22 cellular contexts compared by ENCODE assay signal in genomic region chr17:66535611-66536010, GRCh38.
DNase-seq lines count a peak whose midpoint lies in the region; ATAC-seq, FAIRE-seq and TF ChIP-seq lines count a peak whose summit lies in the region.
"Had no signal": no experiment of that assay in that cellular context is flagged by ENCODE, and none has a peak within 500 bp of the region (broad histone marks: within the 10 kb centered on the region; RNA-seq: fewer than 3 reads in every experiment).

No MANE protein-coding gene starts in this region.

- H3K79me2 ChIP-seq in SU-DHL-6 (ENCODE audit: insufficient read depth, low read length) (peaks cover 70% of the 10 kb centered on the region), H1 (ENCODE audit: control insufficient read depth in 1 of 2, insufficient read depth in 2 of 2, low read length in 2 of 2) (no peaks in the 10 kb centered on the region)

- no peaks in the 10 kb centered on the region for H3K9me3 Mint-ChIP-seq in activated T-cell treated with anti-CD3 and anti-CD28 coated beads, Interleukin-2, amount 50 U/mL, for 72 hours
- no peaks in the 10 kb centered on the region for H3K9me3 Mint-ChIP-seq in stimulated activated naive CD8-positive, alpha-beta T cell treated with anti-CD3 and anti-CD28 coated beads, Interleukin-15, amount 100 ng/mL, for 72 hours
- H3K9me3 Mint-ChIP-seq: memory B cell; stimulated activated naive B cell treated with anti-CD40 and anti-IgM and Interleukin-4, amounts not matched to agents 10 μg/mL and 1 μg/mL and 100 μg/mL, for 72 hours had no signal

- H3K36me3 ChIP-seq in SU-DHL-6 (ENCODE audit: low read length) (no peaks in the 10 kb centered on the region), H1 (ENCODE audit: control insufficient read depth in 2 of 4, insufficient read depth in 4 of 4, low read length in 3 of 4) (no peaks in the 10 kb centered on the region)
- H3K36me3 ChIP-seq: HAP-1 had no signal

- peaks cover 0 to 8% of the 10 kb centered on the region in 2 donors for H3K36me3 Mint-ChIP-seq in activated T-cell treated with anti-CD3 and anti-CD28 coated beads, Interleukin-2, amount 50 U/mL, for 72 hours (ENCODE audit: insufficient read depth in 2 of 2)
- H3K36me3 Mint-ChIP-seq: memory B cell; stimulated activated naive B cell treated with anti-CD40 and anti-IgM and Interleukin-4, amounts not matched to agents 10 μg/mL and 1 μg/mL and 100 μg/mL, for 72 hours had no signal

- no peak overlapping the region for H2BK15ac ChIP-seq in H1 (ENCODE audit: low read length)

- peak overlapping the region; percentile 22 to 39 for H3K4me3 Mint-ChIP-seq in activated T-cell treated with anti-CD3 and anti-CD28 coated beads, Interleukin-2, amount 50 U/mL, for 72 hours
- H3K4me3 Mint-ChIP-seq in stimulated activated naive CD8-positive, alpha-beta T cell treated with anti-CD3 and anti-CD28 coated beads, Interleukin-15, amount 100 ng/mL, for 72 hours = peak overlapping the region; percentile 29 to 66
- H3K4me3 Mint-ChIP-seq: memory B cell; stimulated activated naive B cell treated with anti-CD40 and anti-IgM and Interleukin-4, amounts not matched to agents 10 μg/mL and 1 μg/mL and 100 μg/mL, for 72 hours had no signal

- H3K27me3 ChIP-seq in SU-DHL-6 (ENCODE audit: low read length) (no peaks in the 10 kb centered on the region), H1 (replicated peaks in 1 of 4; ENCODE audit: control insufficient read depth in 3 of 4, extremely low read depth in 1 of 4, insufficient read depth in 3 of 4, low read length in 3 of 4) (no peaks in the 10 kb centered on the region)
- H3K27me3 ChIP-seq: foreskin keratinocyte had no signal

- FAIRE-seq in H1 (lab: Jason Lieb, UNC) = no peak
- FAIRE-seq: bronchial epithelial cell, GM19239 had no signal

- H3K27ac ChIP-seq in SU-DHL-6 (ENCODE audit: low read depth, low read length) (peak overlapping the region; percentile 97), H1 (ENCODE audit: low read depth, low read length) (no peak overlapping the region)
- H3K27ac ChIP-seq: C4-2B, coronary artery, foreskin keratinocyte, VCaP had no signal

- no peak overlapping the region for H4K5ac ChIP-seq in H1 (ENCODE audit: insufficient read length, low read depth, low read length)

- H3K4me2 ChIP-seq in SU-DHL-6 (ENCODE audit: low read depth, low read length, poor library complexity, severe bottlenecking) (peak overlapping the region; percentile 98), H1 (ENCODE audit: insufficient read depth in 1 of 2, low read depth in 2 of 2, low read length in 2 of 2) (no peak overlapping the region)

- H4K91ac ChIP-seq in H1 (replicated peaks; ENCODE audit: insufficient read length, low read length) = no peak overlapping the region

- H2AK5ac ChIP-seq in H1 (ENCODE audit: low read depth, low read length) = no peak overlapping the region

- H3K23ac ChIP-seq in H1 (ENCODE audit: insufficient read length) = no peak overlapping the region

- H2BK12ac ChIP-seq in H1 (ENCODE audit: low read depth, low read length) = no peak overlapping the region

- CTCF ChIA-PET in H1 (lab: Charles Lee; ENCODE audit: partially characterized antibody) = interaction anchor here (1.1 kb wide), 1 partner anchor 17 kb away, joined by 3 read pairs; no protein-coding TSS in a partner anchor

- H3K18ac ChIP-seq in H1 (ENCODE audit: extremely low read depth, low read length) = no peak overlapping the region

- no peak for DNase-seq in activated T-cell treated with anti-CD3 and anti-CD28 coated beads, Interleukin-2, amount 50 U/mL, for 72 hours
- no peak for DNase-seq in activated T-cell treated with anti-CD3 and anti-CD28 coated beads, Interleukin-2, amount 50 U/mL, for 48 hours
- no peak for DNase-seq in H1 (ENCODE audit: low read depth in 1 of 2, low spot score in 2 of 2)
- DNase-seq in stimulated activated naive CD8-positive, alpha-beta T cell treated with anti-CD3 and anti-CD28 coated beads, Interleukin-15, amount 100 ng/mL, for 72 hours = no peak
- no peak for DNase-seq in SKM-1 (lab: John Stamatoyannopoulos, UW; ENCODE audit: unreplicated experiment)
- DNase-seq: amygdala; EL; foreskin keratinocyte; left colon; NCI-H510A treated with DMSO at 0.1 percent for 48 hours; stimulated activated CD4-positive, alpha-beta T cell treated with anti-CD3 and anti-CD28 coated beads, Interleukin-4, amount 100 ng/mL, for 1 hour; stimulated activated naive B cell treated with anti-CD40 and anti-IgM and Interleukin-4, amounts not matched to agents 10 μg/mL and 1 μg/mL and 100 μg/mL, for 72 hours had no signal

- peak overlapping the region; percentile 40; the same call in 1 of the 2 replicates for H4K8ac ChIP-seq in H1 (ENCODE audit: extremely low read depth, insufficient read depth, low read length)

- no peaks in the 10 kb centered on the region for H3K9me2 ChIP-seq in SU-DHL-6 (replicated peaks; ENCODE audit: insufficient read depth, low read length)

- no peak for TF ChIP-seq RAD21 in H1 (IDR thresholded peaks at IDR 0.05 in 1 of 2, conservative IDR thresholded peaks at IDR 0.05 in 1 of 2; ENCODE audit: low read depth in 2 of 2, low read length in 2 of 2)

- H3K79me1 ChIP-seq in H1 (ENCODE audit: low read depth, low read length) = no peaks in the 10 kb centered on the region

- no peak overlapping the region for H2BK120ac ChIP-seq in H1 (replicated peaks; ENCODE audit: low read depth, low read length)

- H3K4ac ChIP-seq in H1 (replicated peaks; ENCODE audit: insufficient read length, low read depth, low read length) = no peak overlapping the region

- no peak overlapping the region for H3K14ac ChIP-seq in H1 (ENCODE audit: insufficient read length)

- H3K9ac ChIP-seq in SU-DHL-6 (ENCODE audit: low read length) = peak overlapping the region; percentile 67
- no peak overlapping the region for H3K9ac ChIP-seq in H1 (replicated peaks in 1 of 4; ENCODE audit: extremely low read depth in 1 of 4, low read depth in 3 of 4, low read length in 3 of 4)

- H3K23me2 ChIP-seq in H1 (ENCODE audit: low read depth, low read length) = no peaks in the 10 kb centered on the region

- TF ChIP-seq CTCF in SU-DHL-6 (IDR thresholded peaks at IDR 0.05; ENCODE audit: insufficient read depth, low read length, poor library complexity, severe bottlenecking) (no peak), H1 (IDR thresholded peaks at IDR 0.05; ENCODE audit: control extremely low read depth in 1 of 3, insufficient read depth in 1 of 3, low read depth in 1 of 3, low read length in 3 of 3) (no peak)

- no peak overlapping the region for H2BK5ac ChIP-seq in H1 (ENCODE audit: low read depth, low read length)

- H2AFZ ChIP-seq in SU-DHL-6 (ENCODE audit: low read depth, low read length, severe bottlenecking) = no peak overlapping the region
- no peak overlapping the region for H2AFZ ChIP-seq in H1 (ENCODE audit: low read length)

- peak overlapping the region; percentile 1 for H3K4me3 ChIP-seq in SU-DHL-6 (ENCODE audit: insufficient read depth, low read length, poor library complexity, severe bottlenecking)
- H3K4me3 ChIP-seq in H1 (ENCODE audit: extremely low read depth in 1 of 4, insufficient read depth in 2 of 4, low read depth in 3 of 4, low read length in 4 of 4) = no peak overlapping the region
- H3K4me3 ChIP-seq: coronary artery, HAP-1 had no signal

- no peaks in the 10 kb centered on the region for H3K9me3 ChIP-seq in SU-DHL-6 (ENCODE audit: insufficient read depth, low read length)
- no peaks in the 10 kb centered on the region for H3K9me3 ChIP-seq in H1 (ENCODE audit: insufficient read depth in 2 of 2, low read depth in 1 of 2, low read length in 1 of 2)
- H3K9me3 ChIP-seq: HAP-1 had no signal

- H3K27me3 Mint-ChIP-seq in activated T-cell treated with anti-CD3 and anti-CD28 coated beads, Interleukin-2, amount 50 U/mL, for 72 hours (ENCODE audit: low read depth) = no peaks in the 10 kb centered on the region
- H3K27me3 Mint-ChIP-seq in stimulated activated naive CD8-positive, alpha-beta T cell treated with anti-CD3 and anti-CD28 coated beads, Interleukin-15, amount 100 ng/mL, for 72 hours = no peaks in the 10 kb centered on the region
- H3K27me3 Mint-ChIP-seq: memory B cell had no signal

- H2BK20ac ChIP-seq in H1 (ENCODE audit: low read length) = no peak overlapping the region

- ATAC-seq in activated T-cell treated with anti-CD3 and anti-CD28 coated beads, Interleukin-2, amount 50 U/mL, for 72 hours (replicated peaks in 1 of 2) = peak in 1 of 2 donors; percentile 38
- peak; percentile 80 for ATAC-seq in stimulated activated naive CD8-positive, alpha-beta T cell treated with anti-CD3 and anti-CD28 coated beads, Interleukin-15, amount 100 ng/mL, for 72 hours
- ATAC-seq in GM21390 (IDR thresholded peaks at IDR 0.05; ENCODE audit: unreplicated experiment) = no peak
- ATAC-seq: esophagus mucosa; foreskin keratinocyte; left colon; stimulated activated naive B cell treated with anti-CD40 and anti-IgM and Interleukin-4, amounts not matched to agents 10 μg/mL and 1 μg/mL and 100 μg/mL, for 72 hours had no signal

- H3K27ac Mint-ChIP-seq in activated T-cell treated with anti-CD3 and anti-CD28 coated beads, Interleukin-2, amount 50 U/mL, for 72 hours = peak overlapping the region; percentile 91
- peak overlapping the region; percentile 14 to 87 for H3K27ac Mint-ChIP-seq in stimulated activated naive CD8-positive, alpha-beta T cell treated with anti-CD3 and anti-CD28 coated beads, Interleukin-15, amount 100 ng/mL, for 72 hours
- H3K27ac Mint-ChIP-seq: memory B cell; stimulated activated naive B cell treated with anti-CD40 and anti-IgM and Interleukin-4, amounts not matched to agents 10 μg/mL and 1 μg/mL and 100 μg/mL, for 72 hours had no signal

- TF ChIP-seq POLR2A in H1 (IDR thresholded peaks at IDR 0.05; ENCODE audit: control extremely low read depth in 1 of 2, low read depth in 2 of 2, low read length in 2 of 2) = no peak

- no peak overlapping the region for H3K56ac ChIP-seq in H1 (replicated peaks; ENCODE audit: insufficient read length, low read depth, low read length)

- 100% methylated on average over 1 of the region's 1 CpG; no CpG with 5 or more reads in 1 of the 2 experiments for WGBS in H1 (ENCODE audit: extremely low coverage in 1 of 2, insufficient coverage in 1 of 2, insufficient read length in 1 of 2, insufficient replicate concordance in 2 of 2, low coverage in 1 of 2, low lambda C conversion rate in 2 of 2, missing lambda C conversion rate in 1 of 2), 2 experiments

- peaks cover 35% of the 10 kb centered on the region for H3F3A ChIP-seq in SU-DHL-6 (ENCODE audit: insufficient read depth)

- peaks cover 75% of the 10 kb centered on the region for H3K4me1 Mint-ChIP-seq in activated T-cell treated with anti-CD3 and anti-CD28 coated beads, Interleukin-2, amount 50 U/mL, for 72 hours (ENCODE audit: low read depth)
- H3K4me1 Mint-ChIP-seq in stimulated activated naive CD8-positive, alpha-beta T cell treated with anti-CD3 and anti-CD28 coated beads, Interleukin-15, amount 100 ng/mL, for 72 hours = peaks cover 93% of the 10 kb centered on the region
- H3K4me1 Mint-ChIP-seq: memory B cell had no signal

- no peak for TF ChIP-seq EP300 in H1 (IDR thresholded peaks at IDR 0.05; ENCODE audit: borderline replicate concordance in 1 of 2, low read depth in 2 of 2, low read length in 2 of 2)

- POLR2A ChIA-PET in H1 (lab: Charles Lee; ENCODE audit: partially characterized antibody) = no interaction called here

- peaks cover 10 to 32% (median 22%) of the 10 kb centered on the region in 4 experiments for H3K4me1 ChIP-seq in H1 (replicated peaks in 1 of 4; ENCODE audit: control insufficient read depth in 3 of 4, insufficient read depth in 4 of 4, low read length in 3 of 4)

- H4K20me1 ChIP-seq in SU-DHL-6 (ENCODE audit: low read depth, low read length) (no peaks in the 10 kb centered on the region), H1 (replicated peaks in 1 of 2; ENCODE audit: control insufficient read depth in 1 of 2, insufficient read depth in 2 of 2, low read length in 2 of 2) (no peaks in the 10 kb centered on the region)
